Comparison of ENCODE assay signal across 16 cellular contexts in the genomic region with DNA sequence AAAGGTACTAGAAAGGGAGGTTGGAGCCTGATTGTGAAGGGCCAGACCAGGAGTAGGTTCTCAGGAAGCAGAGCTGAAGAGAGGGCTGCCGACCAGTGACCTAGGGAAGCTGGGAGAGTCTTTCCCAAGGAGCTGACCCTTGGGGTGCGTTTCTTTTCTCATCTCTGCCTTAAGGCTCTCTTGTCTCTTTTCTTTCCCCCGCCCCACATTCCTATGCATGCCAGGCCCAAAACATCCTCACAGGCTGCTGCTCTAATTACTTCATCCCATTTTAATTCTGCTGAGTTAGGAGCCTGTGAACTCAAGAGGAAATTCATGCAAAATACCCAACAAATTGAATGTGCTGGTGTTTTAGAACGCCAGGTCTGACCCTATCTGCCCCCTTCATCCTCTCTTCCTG. TPM values are rescaled to one million over a fixed set of nuclear protein-coding genes. Genes with fewer than 3 reads are reported as not detected.
A peak's percentile ranks its signal among the peaks of the same experiment; 100 is the strongest.
DNase-seq lines count a peak whose midpoint lies in the region; ATAC-seq and TF ChIP-seq lines count a peak whose summit lies in the region.
"Had no signal": no experiment of that assay in that cellular context is flagged by ENCODE, and none has a peak within 500 bp of the region (broad histone marks: within the 10 kb centered on the region; RNA-seq: fewer than 3 reads in every experiment).

No MANE protein-coding gene starts in this region.

- H3K27me3 ChIP-seq in neural progenitor cell (no peaks in the 10 kb centered on the region), right lobe of liver (no peaks in the 10 kb centered on the region)
- peaks cover 5% of the 10 kb centered on the region for H3K27me3 ChIP-seq in CD4-positive, alpha-beta T cell (ENCODE audit: control insufficient read depth, insufficient read depth, low read length)
- H3K27me3 ChIP-seq: BLaER1 had no signal

- H3K27me3 Mint-ChIP-seq in WTC11 (ENCODE audit: low read depth), result peaks cover 1% of the 10 kb centered on the region; the same call in 1 of the 2 replicates
- H3K27me3 Mint-ChIP-seq in neural progenitor cell (ENCODE audit: insufficient read depth, low read depth), result no peaks in the 10 kb centered on the region
- H3K27me3 Mint-ChIP-seq in T-helper 2 cell treated with Interferon-gamma antibody and Interleukin-4, amounts not matched to agents 5 μg/mL and 100 μg/mL, for 36 hours (ENCODE audit: low read depth), result peaks cover 29% of the 10 kb centered on the region
- H3K27me3 Mint-ChIP-seq in CD4-positive, alpha-beta T cell, result peaks cover 66% of the 10 kb centered on the region

- H3K36me3 Mint-ChIP-seq in WTC11, result no peaks in the 10 kb centered on the region
- H3K36me3 Mint-ChIP-seq in neural progenitor cell, result no peaks in the 10 kb centered on the region
- no peaks in the 10 kb centered on the region for H3K36me3 Mint-ChIP-seq in T-helper 2 cell treated with Interferon-gamma antibody and Interleukin-4, amounts not matched to agents 5 μg/mL and 100 μg/mL, for 36 hours (ENCODE audit: low read depth)
- H3K36me3 Mint-ChIP-seq in CD4-positive, alpha-beta T cell (ENCODE audit: low read depth), result no peaks in the 10 kb centered on the region
- H3K36me3 Mint-ChIP-seq: CD4-positive, CD25-positive, alpha-beta regulatory T cell had no signal

- H3K4me3 Mint-ChIP-seq in WTC11 (no peak overlapping the region), neural progenitor cell (no peak overlapping the region)
- no peak overlapping the region for H3K4me3 Mint-ChIP-seq in T-helper 2 cell treated with Interferon-gamma antibody and Interleukin-4, amounts not matched to agents 5 μg/mL and 100 μg/mL, for 36 hours
- no peak overlapping the region for H3K4me3 Mint-ChIP-seq in CD4-positive, alpha-beta T cell
- H3K4me3 Mint-ChIP-seq: CD4-positive, CD25-positive, alpha-beta regulatory T cell had no signal

- H2AFZ ChIP-seq in neural progenitor cell (replicated peaks), result peak overlapping the region; percentile 77

- ATAC-seq in WTC11, result peak; percentile 78
- ATAC-seq in right lobe of liver, result no peak
- ATAC-seq in SK-N-SH treated with all-trans-retinoic acid at 6 μM for 48 hours, result no peak
- no peak for ATAC-seq in CD4-positive, alpha-beta T cell (ENCODE audit: poor library complexity)
- ATAC-seq: HCT116 had no signal

- TF ChIP-seq CTCF in WTC11 (IDR thresholded peaks at IDR 0.05) (no peak), neural progenitor cell (IDR thresholded peaks at IDR 0.05) (no peak), right lobe of liver (IDR thresholded peaks at IDR 0.05) (no peak)
- TF ChIP-seq CTCF in CD4-positive, alpha-beta T cell (IDR thresholded peaks at IDR 0.05), result no peak

- H3K27ac ChIP-seq in neural progenitor cell (no peak overlapping the region), right lobe of liver (no peak overlapping the region)
- no peak overlapping the region for H3K27ac ChIP-seq in CD4-positive, alpha-beta T cell (ENCODE audit: low read depth, low read length)
- H3K27ac ChIP-seq: BLaER1, HL-60 had no signal

- WGBS in right lobe of liver (ENCODE audit: insufficient coverage, low coverage, low lambda C conversion rate, missing lambda C conversion rate), result 54% methylated on average over 3 of the region's 4 CpGs

- H3K4me2 ChIP-seq in neural progenitor cell, result no peak overlapping the region
- H3K4me2 ChIP-seq: BLaER1 had no signal

- no peaks in the 10 kb centered on the region for H3K9me3 Mint-ChIP-seq in WTC11
- H3K9me3 Mint-ChIP-seq in neural progenitor cell, result no peaks in the 10 kb centered on the region
- H3K9me3 Mint-ChIP-seq in T-helper 2 cell treated with Interferon-gamma antibody and Interleukin-4, amounts not matched to agents 5 μg/mL and 100 μg/mL, for 36 hours, result no peaks in the 10 kb centered on the region
- H3K9me3 Mint-ChIP-seq in CD4-positive, alpha-beta T cell, result no peaks in the 10 kb centered on the region

- H3K79me2 ChIP-seq in neural progenitor cell (ENCODE audit: low read depth), result no peaks in the 10 kb centered on the region

- CTCF ChIA-PET in WTC11 (lab: Charles Lee), result interaction anchor here (0.6 to 2.0 kb wide), 5 partner anchors 11 to 167 kb away, joined by 3 to 13 read pairs (median 4); no protein-coding TSS in a partner anchor
- CTCF ChIA-PET in CD4-positive, alpha-beta T cell (lab: Charles Lee), result no interaction called here

- no peaks in the 10 kb centered on the region for H3F3A ChIP-seq in neural progenitor cell (ENCODE audit: low read depth)

- H3K9ac ChIP-seq in neural progenitor cell, result no peak overlapping the region
- H3K9ac ChIP-seq: BLaER1 had no signal

- peaks cover 3% of the 10 kb centered on the region for H3K4me1 ChIP-seq in neural progenitor cell
- no peaks in the 10 kb centered on the region for H3K4me1 ChIP-seq in right lobe of liver

- H3K4me1 Mint-ChIP-seq in WTC11, result peaks cover 10% of the 10 kb centered on the region
- H3K4me1 Mint-ChIP-seq in neural progenitor cell, result peaks cover 4% of the 10 kb centered on the region
- no peaks in the 10 kb centered on the region for H3K4me1 Mint-ChIP-seq in T-helper 2 cell treated with Interferon-gamma antibody and Interleukin-4, amounts not matched to agents 5 μg/mL and 100 μg/mL, for 36 hours (ENCODE audit: low read depth)
- H3K4me1 Mint-ChIP-seq in CD4-positive, alpha-beta T cell (ENCODE audit: low read depth), result no peaks in the 10 kb centered on the region
- H3K4me1 Mint-ChIP-seq: CD4-positive, CD25-positive, alpha-beta regulatory T cell had no signal

- no peak for TF ChIP-seq POLR2A in right lobe of liver (IDR thresholded peaks at IDR 0.05)

- no peak overlapping the region; the same call in 1 of the 2 replicates for H3K27ac Mint-ChIP-seq in WTC11
- H3K27ac Mint-ChIP-seq in neural progenitor cell, result no peak overlapping the region
- H3K27ac Mint-ChIP-seq in T-helper 2 cell treated with Interferon-gamma antibody and Interleukin-4, amounts not matched to agents 5 μg/mL and 100 μg/mL, for 36 hours, result no peak overlapping the region
- H3K27ac Mint-ChIP-seq in CD4-positive, alpha-beta T cell, result no peak overlapping the region
- H3K27ac Mint-ChIP-seq: CD4-positive, CD25-positive, alpha-beta regulatory T cell had no signal

- no peaks in the 10 kb centered on the region for H3K36me3 ChIP-seq in neural progenitor cell
- H3K36me3 ChIP-seq in right lobe of liver, result no peaks in the 10 kb centered on the region
- H3K36me3 ChIP-seq: BLaER1 had no signal

- DNase-seq in ELF-1 (ENCODE audit: low read depth, low spot score), result peak; percentile 56
- DNase-seq in WTC11 (ENCODE audit: low spot score), result no peak
- no peak for DNase-seq in neural progenitor cell (ENCODE audit: low spot score)
- no peak for DNase-seq in right lobe of liver
- no peak for DNase-seq in T-helper 2 cell treated with Interferon-gamma antibody and Interleukin-4, amounts not matched to agents 5 μg/mL and 100 μg/mL, for 36 hours (ENCODE audit: low spot score)
- no peak for DNase-seq in CD4-positive, alpha-beta T cell
- DNase-seq: 8988T; AML-193; Calu3; CD4-positive, CD25-positive, alpha-beta regulatory T cell; DMS 273 treated with DMSO at 0.1 percent for 48 hours had no signal

- peak overlapping the region; percentile 20; the same call in 1 of the 2 replicates for H3K4me3 ChIP-seq in iPS-18c (ENCODE audit: insufficient read depth, low read depth, low read length)
- no peak overlapping the region for H3K4me3 ChIP-seq in neural progenitor cell
- H3K4me3 ChIP-seq in right lobe of liver, result no peak overlapping the region
- H3K4me3 ChIP-seq: BLaER1 had no signal

- no peaks in the 10 kb centered on the region for H4K20me1 ChIP-seq in neural progenitor cell (ENCODE audit: low read depth)
- H4K20me1 ChIP-seq: BLaER1 had no signal

- no peaks in the 10 kb centered on the region for H3K9me3 ChIP-seq in iPS-18c (ENCODE audit: control insufficient read depth, insufficient read depth, low read length)
- H3K9me3 ChIP-seq in neural progenitor cell (ENCODE audit: low read depth), result no peaks in the 10 kb centered on the region
- H3K9me3 ChIP-seq in right lobe of liver, result no peaks in the 10 kb centered on the region
- H3K9me3 ChIP-seq in CD4-positive, alpha-beta T cell (ENCODE audit: control insufficient read depth, low read length), result no peaks in the 10 kb centered on the region
- H3K9me3 ChIP-seq: BLaER1 had no signal

- intact Hi-C loops in right lobe of liver (cut with DNase I), result no loop called here
- intact Hi-C loops in CD4-positive, alpha-beta T cell (cut with DNase I, micrococcal nuclease), result no loop called here

- POLR2A ChIA-PET in WTC11 (lab: Charles Lee), result no interaction called here
- POLR2A ChIA-PET in CD4-positive, alpha-beta T cell (lab: Charles Lee), result no interaction called here

TF ChIP-seq in WTC11, 78 proteins besides CTCF, POLR2A, EP300 and RAD21 (continues in another document):
- TF ChIP-seq, protein P1, sequence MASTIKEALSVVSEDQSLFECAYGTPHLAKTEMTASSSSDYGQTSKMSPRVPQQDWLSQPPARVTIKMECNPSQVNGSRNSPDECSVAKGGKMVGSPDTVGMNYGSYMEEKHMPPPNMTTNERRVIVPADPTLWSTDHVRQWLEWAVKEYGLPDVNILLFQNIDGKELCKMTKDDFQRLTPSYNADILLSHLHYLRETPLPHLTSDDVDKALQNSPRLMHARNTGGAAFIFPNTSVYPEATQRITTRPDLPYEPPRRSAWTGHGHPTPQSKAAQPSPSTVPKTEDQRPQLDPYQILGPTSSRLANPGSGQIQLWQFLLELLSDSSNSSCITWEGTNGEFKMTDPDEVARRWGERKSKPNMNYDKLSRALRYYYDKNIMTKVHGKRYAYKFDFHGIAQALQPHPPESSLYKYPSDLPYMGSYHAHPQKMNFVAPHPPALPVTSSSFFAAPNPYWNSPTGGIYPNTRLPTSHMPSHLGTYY (CRISPR knock-in tag; IDR thresholded peaks at IDR 0.05), result no peak

TF ChIP-seq in SK-N-SH treated with all-trans-retinoic acid at 6 μM for 48 hours, 23 proteins besides CTCF, POLR2A, EP300 and RAD21 (continues in another document):
- no peak for TF ChIP-seq PPARA (CRISPR knock-in tag; IDR thresholded peaks at IDR 0.05; ENCODE audit: borderline replicate concordance)
- no peak for TF ChIP-seq BACH2 (CRISPR knock-in tag; IDR thresholded peaks at IDR 0.05; ENCODE audit: borderline replicate concordance)
- no peak for TF ChIP-seq ZNF565 (CRISPR knock-in tag; conservative IDR thresholded peaks at IDR 0.05; ENCODE audit: low read depth)
- TF ChIP-seq ESRRG (CRISPR knock-in tag; IDR thresholded peaks at IDR 0.05), result no peak

RNA-seq across cellular contexts. Expression of gene HSPA9, which starts 46.9 kb away (rescaled TPM):
- 313 to 414 TPM (median 328 TPM) in 3 replicates for total RNA-seq in WTC11 (2021)
- total RNA-seq in neural progenitor cell (ENCODE audit: low replicate concordance), result 259 and 276 TPM in 2 replicates
- 100 to 1,000 TPM; 198 to 459 (median 229) TPM for total RNA-seq in right lobe of liver
- 100 to 1,000 TPM; 354 to 366 TPM for total RNA-seq in CD4-positive, alpha-beta T cell
